In the genomic region with DNA sequence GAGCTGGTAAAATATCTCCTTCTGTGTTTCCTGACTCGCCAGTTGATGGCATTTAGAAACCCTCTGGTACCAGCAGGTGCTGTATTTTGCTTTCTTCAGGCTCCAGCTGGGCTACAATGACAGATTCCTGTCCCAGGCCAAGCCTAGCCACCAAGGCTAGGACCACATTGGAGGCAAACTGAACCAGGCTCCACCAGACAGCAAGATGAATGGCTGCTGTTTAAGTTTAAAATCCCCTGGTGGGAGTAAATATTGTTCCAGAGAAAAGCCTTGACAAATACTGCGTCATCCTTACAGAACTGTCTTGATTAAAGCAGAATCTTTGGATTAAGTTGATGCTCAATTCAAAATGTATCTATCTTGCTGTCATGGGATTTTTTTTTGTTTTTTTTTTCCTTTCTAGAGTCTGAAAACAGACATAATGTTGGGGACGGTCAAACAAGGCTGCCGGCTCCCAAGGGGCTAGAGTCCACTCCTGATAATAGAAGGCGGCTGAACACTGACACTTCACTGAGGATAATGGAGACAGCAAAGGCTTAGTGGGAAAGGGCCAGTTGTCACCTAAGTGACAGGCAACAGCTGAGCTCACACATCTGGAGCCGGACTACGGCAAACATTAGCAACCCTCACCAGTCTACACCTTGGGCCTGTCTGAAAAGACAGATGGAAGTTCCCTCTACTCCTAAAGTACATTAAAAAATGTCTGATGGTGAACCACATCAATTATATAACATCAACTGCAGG, we compare ENCODE assay signal across 9 cellular contexts. TPM values are rescaled to one million over a fixed set of nuclear protein-coding genes. Genes with fewer than 3 reads are reported as not detected.
DNase-seq lines count a peak whose midpoint lies in the region; ATAC-seq and TF ChIP-seq lines count a peak whose summit lies in the region.
"Had no signal": no experiment of that assay in that cellular context is flagged by ENCODE, and none has a peak within 500 bp of the region (broad histone marks: within the 10 kb centered on the region; RNA-seq: fewer than 3 reads in every experiment).

No MANE protein-coding gene starts in this region.

- H3K4me3 ChIP-seq in GM23338 (peak overlapping the region; percentile 85), fibroblast of villous mesenchyme (ENCODE audit: low read depth, low read length) (peak overlapping the region; percentile 68)

- peaks cover 28% of the 10 kb centered on the region for H3K27me3 Mint-ChIP-seq in GM23338 (ENCODE audit: insufficient read depth, low read depth, poor library complexity)

- H3K27ac Mint-ChIP-seq in GM23338: no peak overlapping the region
- no peak overlapping the region for H3K27ac Mint-ChIP-seq in stimulated activated effector memory CD8-positive, alpha-beta T cell treated with anti-CD3 and anti-CD28 coated beads, Interleukin-12 subunit alpha, Interleukin-12 subunit beta, amount 100 ng/mL, for 72 hours

- no peaks in the 10 kb centered on the region for H3K36me3 ChIP-seq in GM23338 (ENCODE audit: insufficient read depth)

- no peak for TF ChIP-seq CTCF in GM23338 (conservative IDR thresholded peaks at IDR 0.05; ENCODE audit: low read depth in 2 of 2)
- no peak for TF ChIP-seq CTCF in RWPE1 (conservative IDR thresholded peaks at IDR 0.05; ENCODE audit: low read depth)
- TF ChIP-seq CTCF in fibroblast of villous mesenchyme (IDR thresholded peaks at IDR 0.05; ENCODE audit: insufficient read depth, low read depth, low read length): no peak

- H3K4me3 Mint-ChIP-seq in GM23338: peak overlapping the region; percentile 76
- H3K4me3 Mint-ChIP-seq in stimulated activated effector memory CD8-positive, alpha-beta T cell treated with anti-CD3 and anti-CD28 coated beads, Interleukin-12 subunit alpha, Interleukin-12 subunit beta, amount 100 ng/mL, for 72 hours: no peak overlapping the region

- no peaks in the 10 kb centered on the region for H3K36me3 Mint-ChIP-seq in GM23338 (ENCODE audit: low read depth)
- H3K36me3 Mint-ChIP-seq in stimulated activated effector memory CD8-positive, alpha-beta T cell treated with anti-CD3 and anti-CD28 coated beads, Interleukin-12 subunit alpha, Interleukin-12 subunit beta, amount 100 ng/mL, for 72 hours: no peaks in the 10 kb centered on the region

- peak overlapping the region; percentile 96; the same call in 1 of the 2 replicates for H3K4me2 ChIP-seq in GM23338

- no peak for DNase-seq in GM23338 (ENCODE audit: low spot score)
- DNase-seq in RWPE1 (ENCODE audit: low spot score): no peak
- no peak for DNase-seq in fibroblast of villous mesenchyme (ENCODE audit: low read depth)
- DNase-seq in retina: peak; percentile 64
- DNase-seq in stimulated activated effector memory CD8-positive, alpha-beta T cell treated with anti-CD3 and anti-CD28 coated beads, Interleukin-12 subunit alpha, Interleukin-12 subunit beta, amount 100 ng/mL, for 72 hours (ENCODE audit: low spot score in 2 of 2): no peak
- no peak for DNase-seq in AML-193 (lab: John Stamatoyannopoulos, UW)
- DNase-seq: MM.1S had no signal

- H3K4me1 ChIP-seq in GM23338 (ENCODE audit: insufficient read depth): peaks cover 12% of the 10 kb centered on the region; the same call in 1 of the 2 replicates

- 0 out of 2 replicates have a peak, but pooled peaks cover 4% of the 10 kb centered on the region for H3F3A ChIP-seq in GM23338 (replicated peaks; ENCODE audit: low read depth)

- H3K79me2 ChIP-seq in GM23338 (replicated peaks; ENCODE audit: insufficient read depth): 0 out of 2 replicates have a peak, but pooled peaks cover 3% of the 10 kb centered on the region

- H3K27ac ChIP-seq in GM23338 (ENCODE audit: low read depth): no peak overlapping the region
- peak overlapping the region; percentile 53; the same call in 1 of the 2 replicates for H3K27ac ChIP-seq in RWPE1

- no peaks in the 10 kb centered on the region for H3K9me2 ChIP-seq in GM23338 (ENCODE audit: insufficient read depth)

- H3K4me1 Mint-ChIP-seq in GM23338: peaks cover 23% of the 10 kb centered on the region
- H3K4me1 Mint-ChIP-seq in stimulated activated effector memory CD8-positive, alpha-beta T cell treated with anti-CD3 and anti-CD28 coated beads, Interleukin-12 subunit alpha, Interleukin-12 subunit beta, amount 100 ng/mL, for 72 hours: peaks cover 13% of the 10 kb centered on the region

- no peaks in the 10 kb centered on the region for H3K9me3 Mint-ChIP-seq in GM23338
- H3K9me3 Mint-ChIP-seq in stimulated activated effector memory CD8-positive, alpha-beta T cell treated with anti-CD3 and anti-CD28 coated beads, Interleukin-12 subunit alpha, Interleukin-12 subunit beta, amount 100 ng/mL, for 72 hours: no peaks in the 10 kb centered on the region

- no peak for ATAC-seq in GM23338
- ATAC-seq in stimulated activated effector memory CD8-positive, alpha-beta T cell treated with anti-CD3 and anti-CD28 coated beads, Interleukin-12 subunit alpha, Interleukin-12 subunit beta, amount 100 ng/mL, for 72 hours: no peak
- ATAC-seq in GM21367 (IDR thresholded peaks at IDR 0.05; ENCODE audit: unreplicated experiment): no peak
- ATAC-seq in GM21529 (IDR thresholded peaks at IDR 0.05; ENCODE audit: unreplicated experiment): no peak

- POLR2A ChIA-PET in RWPE1 (lab: Yijun Ruan, JAX; ENCODE audit: low non-redundant PET): no interaction called here

- H2AFZ ChIP-seq in GM23338: no peak overlapping the region

- CTCF ChIA-PET in RWPE1 (lab: Yijun Ruan, JAX): interaction anchor here (0.6 to 2.1 kb wide), 2 partner anchors 104 to 694 kb away, joined by 3 to 18 read pairs; no protein-coding TSS in a partner anchor

- H4K20me1 ChIP-seq in GM23338 (replicated peaks; ENCODE audit: insufficient read depth): no peaks in the 10 kb centered on the region

- peaks cover 53% of the 10 kb centered on the region for H3K27me3 ChIP-seq in GM23338 (ENCODE audit: insufficient read depth)

TF ChIP-seq in GM23338, 12 proteins besides CTCF, POLR2A, EP300 and RAD21 (continues in another document):
- TF ChIP-seq CREB1 (CRISPR knock-in tag; IDR thresholded peaks at IDR 0.05; ENCODE audit: low read depth) (no peak), ZNF114 (CRISPR knock-in tag; IDR thresholded peaks at IDR 0.05) (no peak), ZNF462 (CRISPR knock-in tag; IDR thresholded peaks at IDR 0.05) (no peak), NANOG (IDR thresholded peaks at IDR 0.05; ENCODE audit: borderline replicate concordance) (no peak), STAT1 (IDR thresholded peaks at IDR 0.05; ENCODE audit: unreplicated experiment) (no peak), EZH2phosphoT487 (IDR thresholded peaks at IDR 0.05; ENCODE audit: unreplicated experiment) (no peak)

RNA-seq across cellular contexts. Expression of gene PRICKLE1, which starts 1.8 kb away (rescaled TPM):
- 13.7 and 51.7 TPM in 2 replicates for total RNA-seq in GM23338 (2014; rRNA removed; shearing (Covaris generic))
- polyA plus RNA-seq in GM23338 (2016; fragmentation: Nextera tagmentation; extraction: Ambion mirVana): 7.7 and 12.8 TPM in 2 replicates
- total RNA-seq in fibroblast of villous mesenchyme: 13.9 and 32.4 TPM in 2 replicates
